ENCODE assay signal across 11 cellular contexts in genomic region chr2:12293868-12294267, GRCh38.
DNase-seq lines count a peak whose midpoint lies in the region; ATAC-seq and TF ChIP-seq lines count a peak whose summit lies in the region.
"Had no signal": no experiment of that assay in that cellular context is flagged by ENCODE, and none has a peak within 500 bp of the region (broad histone marks: within the 10 kb centered on the region; RNA-seq: fewer than 3 reads in every experiment).

No MANE protein-coding gene starts in this region.

- no peaks in the 10 kb centered on the region for H3K36me3 Mint-ChIP-seq in CD4-positive, CD25-positive, alpha-beta regulatory T cell
- no peaks in the 10 kb centered on the region for H3K36me3 Mint-ChIP-seq in mesothelial cell of epicardium
- H3K36me3 Mint-ChIP-seq in Calu3 (ENCODE audit: insufficient read depth, unreplicated experiment): no peaks in the 10 kb centered on the region

- peak overlapping the region; percentile 45 for H3K4me3 ChIP-seq in CD4-positive, CD25-positive, alpha-beta regulatory T cell (ENCODE audit: low read depth, low read length)
- H3K4me3 ChIP-seq: GM23338 had no signal

- no TSS peak for BruUV-seq in Calu3 (replicated peaks; lab: Mats Ljungman, UMichigan)

- H3K4me1 ChIP-seq in CD4-positive, CD25-positive, alpha-beta regulatory T cell (ENCODE audit: control insufficient read depth, insufficient read depth, low read length, poor library complexity, severe bottlenecking): peaks cover 32% of the 10 kb centered on the region

- H3K27ac ChIP-seq in CD4-positive, CD25-positive, alpha-beta regulatory T cell (ENCODE audit: insufficient read depth, low read length, poor library complexity, severe bottlenecking): no peak overlapping the region

- peaks cover 0 to 6% (median 0%) of the 10 kb centered on the region in 7 donors for H3K9me3 Mint-ChIP-seq in CD4-positive, CD25-positive, alpha-beta regulatory T cell
- peaks cover 7% of the 10 kb centered on the region for H3K9me3 Mint-ChIP-seq in mesothelial cell of epicardium
- H3K9me3 Mint-ChIP-seq in Calu3 (ENCODE audit: low read depth, unreplicated experiment): peaks cover 4% of the 10 kb centered on the region
- H3K9me3 Mint-ChIP-seq: GM23338 had no signal

- no peaks in the 10 kb centered on the region for H3K36me3 ChIP-seq in CD4-positive, CD25-positive, alpha-beta regulatory T cell (ENCODE audit: control insufficient read depth, insufficient read depth, low read length)

- CTCF ChIA-PET in Calu3 (lab: Charles Lee): no interaction called here

- peaks cover 0 to 2% of the 10 kb centered on the region in 2 experiments for H3K9me3 ChIP-seq in CD4-positive, CD25-positive, alpha-beta regulatory T cell (ENCODE audit: control insufficient read depth in 2 of 2, low read length in 2 of 2)

- H3K4me3 Mint-ChIP-seq in CD4-positive, CD25-positive, alpha-beta regulatory T cell: peak overlapping the region in 2 of 4 donors; percentile 9 to 13
- H3K4me3 Mint-ChIP-seq in mesothelial cell of epicardium: no peak overlapping the region
- no peak overlapping the region for H3K4me3 Mint-ChIP-seq in Calu3 (ENCODE audit: low read depth, unreplicated experiment)
- H3K4me3 Mint-ChIP-seq: GM23338 had no signal

- peaks cover 30 to 45% (median 31%) of the 10 kb centered on the region in 4 donors for H3K4me1 Mint-ChIP-seq in CD4-positive, CD25-positive, alpha-beta regulatory T cell
- H3K4me1 Mint-ChIP-seq in mesothelial cell of epicardium (peaks cover 4% of the 10 kb centered on the region), Calu3 (ENCODE audit: low read depth, unreplicated experiment) (no peaks in the 10 kb centered on the region)
- H3K4me1 Mint-ChIP-seq: GM23338 had no signal

- peak; percentile 67 to 75 for ATAC-seq in CD4-positive, CD25-positive, alpha-beta regulatory T cell (ENCODE audit: low read depth in 2 of 2)
- ATAC-seq in GM19023 (IDR thresholded peaks at IDR 0.05; ENCODE audit: unreplicated experiment) (peak; percentile 89), HG02759 (IDR thresholded peaks at IDR 0.05; ENCODE audit: unreplicated experiment) (peak; percentile 97)
- ATAC-seq: GM23338 had no signal

- peak overlapping the region; percentile 17 to 91 (median 78) for H3K27ac Mint-ChIP-seq in CD4-positive, CD25-positive, alpha-beta regulatory T cell
- no peak overlapping the region for H3K27ac Mint-ChIP-seq in mesothelial cell of epicardium
- no peak overlapping the region for H3K27ac Mint-ChIP-seq in Calu3 (ENCODE audit: unreplicated experiment)
- H3K27ac Mint-ChIP-seq: GM23338 had no signal

- TF ChIP-seq CTCF in mesothelial cell of epicardium (IDR thresholded peaks at IDR 0.05; ENCODE audit: unreplicated experiment) (no peak), Calu3 (IDR thresholded peaks at IDR 0.05; ENCODE audit: unreplicated experiment) (no peak)

- no peaks in the 10 kb centered on the region for H3K27me3 ChIP-seq in CD4-positive, CD25-positive, alpha-beta regulatory T cell (ENCODE audit: control insufficient read depth, insufficient read depth, low read length)

- DNase-seq in CD4-positive, CD25-positive, alpha-beta regulatory T cell: peak in 1 of 3 donors; percentile 78
- DNase-seq in HT1080 (ENCODE audit: low read depth): peak; percentile 6
- no peak for DNase-seq in mesothelial cell of epicardium (ENCODE audit: low spot score in 2 of 2, unreplicated experiment in 2 of 2)
- no peak for DNase-seq in SIG-M5 treated with dmso at 0.1 percent for 504 hours (lab: John Stamatoyannopoulos, UW; ENCODE audit: unreplicated experiment)
- DNase-seq in NCI-H2107 treated with DMSO at 0.1 percent for 48 hours (lab: John Stamatoyannopoulos, UW; ENCODE audit: unreplicated experiment): no peak
- no peak for DNase-seq in Calu3
- DNase-seq: NCI-H1436, T-helper 9 cell had no signal

- intact Hi-C loops in Calu3 (cut with micrococcal nuclease; ENCODE audit: unreplicated experiment): no loop called here

- H3K27me3 Mint-ChIP-seq in CD4-positive, CD25-positive, alpha-beta regulatory T cell: no peaks in the 10 kb centered on the region
- H3K27me3 Mint-ChIP-seq in mesothelial cell of epicardium (ENCODE audit: low read depth) (peaks cover 10% of the 10 kb centered on the region), Calu3 (ENCODE audit: unreplicated experiment) (peaks cover 23% of the 10 kb centered on the region)

Comparison
In these comparisons a context has a peak if more than half of its experiments do, and no peak if none do; other contexts are left out.
1. H3K27ac Mint-ChIP-seq: peak in CD4-positive, CD25-positive, alpha-beta regulatory T cell (3 of 3); none in mesothelial cell of epicardium (single experiment) and Calu3 (single experiment).
2. Peak in every context shown above with its lines, with median percentiles within 50 percentile points of each other: ATAC-seq.